ENCODE assay signal across 8 cellular contexts in the genomic region with DNA sequence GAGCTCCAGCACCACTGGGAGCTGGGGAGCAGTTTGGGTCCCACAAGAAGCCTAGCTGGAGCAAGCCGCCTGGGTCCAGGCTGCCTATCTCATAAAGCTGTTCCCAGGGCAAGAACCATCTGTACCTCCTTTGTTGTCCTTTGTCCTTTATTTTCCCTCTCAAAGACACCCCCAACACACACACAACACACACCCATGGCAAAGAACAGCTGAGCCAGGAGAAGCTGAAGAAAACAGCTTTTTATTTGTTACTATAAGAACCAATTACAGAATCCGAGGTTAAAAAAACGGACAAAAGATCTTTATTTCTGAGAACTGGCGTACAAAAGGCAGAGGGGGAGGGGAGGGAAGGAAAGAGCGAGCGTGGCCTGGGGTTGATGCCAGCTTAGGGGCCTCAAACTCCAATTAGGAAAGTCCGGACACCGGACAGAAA. TPM values are rescaled to one million over a fixed set of nuclear protein-coding genes. Genes with fewer than 3 reads are reported as not detected.
DNase-seq lines count a peak whose midpoint lies in the region; ATAC-seq and TF ChIP-seq lines count a peak whose summit lies in the region.

No MANE protein-coding gene starts in this region.

- H3K27ac Mint-ChIP-seq in brain, result peak overlapping the region; percentile 86 to 100 (median 96)

- H3K27me3 Mint-ChIP-seq in brain, result peaks cover 11% of the 10 kb centered on the region

- TF ChIP-seq POLR2A in uterus (IDR thresholded peaks at IDR 0.05), result no peak

- ATAC-seq in heart right ventricle (no peak), left cardiac atrium (no peak), HG03097 (IDR thresholded peaks at IDR 0.05; ENCODE audit: low FRiP score, unreplicated experiment) (no peak)

- H3K27ac ChIP-seq in heart right ventricle (peak overlapping the region in 9 of 10 donors; percentile 92 to 97 (median 95)), muscle layer of duodenum (ENCODE audit: low read length) (peak overlapping the region; percentile 92), uterus (peak overlapping the region; percentile 88 to 91)

- WGBS in heart right ventricle, 2 donors, result 76 to 80% methylated on average over 8 of the region's 8 CpGs

- peaks cover 3 to 49% (median 28%) of the 10 kb centered on the region in 9 donors for H3K4me1 ChIP-seq in heart right ventricle
- H3K4me1 ChIP-seq in muscle layer of duodenum (ENCODE audit: control insufficient read depth in 1 of 2, insufficient read depth in 2 of 2, low read length in 2 of 2), result peaks cover 14 to 33% of the 10 kb centered on the region in 2 donors
- no peaks in the 10 kb centered on the region for H3K4me1 ChIP-seq in uterus

- H3K36me3 Mint-ChIP-seq in brain, result peaks cover 59% of the 10 kb centered on the region

- H3K27me3 ChIP-seq in heart right ventricle (no peaks in the 10 kb centered on the region), muscle layer of duodenum (ENCODE audit: low read depth, low read length) (no peaks in the 10 kb centered on the region), uterus (no peaks in the 10 kb centered on the region)

- H3K4me3 ChIP-seq in heart right ventricle, result no peak overlapping the region
- peak overlapping the region in 1 of 2 donors; percentile 99 for H3K4me3 ChIP-seq in muscle layer of duodenum (ENCODE audit: low read depth in 1 of 2, low read length in 2 of 2)
- no peak overlapping the region for H3K4me3 ChIP-seq in uterus

- TF ChIP-seq CTCF in heart right ventricle (IDR thresholded peaks at IDR 0.05), result no peak
- no peak for TF ChIP-seq CTCF in brain (conservative IDR thresholded peaks at IDR 0.05)
- no peak for TF ChIP-seq CTCF in uterus (IDR thresholded peaks at IDR 0.05)

- intact Hi-C loops in heart right ventricle (cut with DNase I) (loop anchor here in 3 of 10 donors (5.0 to 10.0 kb wide), 3 partner anchors 46 to 264 kb away; partner anchors contain the start of gene AHNAK (in 1 of the 3)), left cardiac atrium (cut with DNase I) (no loop called here), uterus (cut with DNase I; ENCODE audit: low total_unique reads) (no loop called here)

- no peaks in the 10 kb centered on the region for H3K9me3 Mint-ChIP-seq in brain

- peaks cover 50% of the 10 kb centered on the region for H3K4me1 Mint-ChIP-seq in brain

- H3K36me3 ChIP-seq in heart right ventricle, result peaks cover 0 to 63% (median 52%) of the 10 kb centered on the region in 9 donors
- H3K36me3 ChIP-seq in muscle layer of duodenum (ENCODE audit: control insufficient read depth in 1 of 2, insufficient read depth in 2 of 2, low read length in 2 of 2), result peaks cover 44 to 57% of the 10 kb centered on the region in 2 donors
- no peaks in the 10 kb centered on the region for H3K36me3 ChIP-seq in uterus

- DNase-seq in heart right ventricle, result no peak
- no peak for DNase-seq in left cardiac atrium
- DNase-seq in uterus, result no peak
- no peak for DNase-seq in NK-92 (lab: John Stamatoyannopoulos, UW; ENCODE audit: unreplicated experiment)
- no peak for DNase-seq in DMS53 (lab: John Stamatoyannopoulos, UW)

- no peaks in the 10 kb centered on the region for H3K9me3 ChIP-seq in heart right ventricle
- H3K9me3 ChIP-seq in muscle layer of duodenum (ENCODE audit: control insufficient read depth in 1 of 2, low read length in 2 of 2), result no peaks in the 10 kb centered on the region
- H3K9me3 ChIP-seq in uterus, result no peaks in the 10 kb centered on the region

- H3K4me3 Mint-ChIP-seq in brain, result peak overlapping the region; percentile 54 to 97 (median 94)

RNA-seq across cellular contexts. Expression of gene TUT1, which starts 1.7 kb away (rescaled TPM):
- total RNA-seq in heart right ventricle, result 10 to 100 TPM in 8 of 10 donors, 1 to 10 TPM in 2; 8.2 to 17.9 (median 12.3) TPM
- 10 to 100 TPM in 1 of 2 donors, 1 to 10 TPM in 1; 9.3 to 19.2 TPM for polyA plus RNA-seq in heart right ventricle
- total RNA-seq in left cardiac atrium, result 10 to 100 TPM in 1 of 2 donors, 1 to 10 TPM in 1; 9.6 to 11.5 TPM
- 28.4 TPM for polyA plus RNA-seq in brain (ENCODE audit: insufficient read depth, low read depth, low replicate concordance)
- total RNA-seq in uterus, result 10 to 100 TPM in 1 of 4 donors, 1 to 10 TPM in 3; 7.1 to 19.3 (median 8.6) TPM

RNA-seq across cellular contexts. Expression of gene MTA2, which starts 8.7 kb away (rescaled TPM):
- total RNA-seq in heart right ventricle (10 to 100 TPM; 25.0 to 45.3 (median 29.8) TPM), left cardiac atrium (10 to 100 TPM; 38.1 to 60.6 TPM), uterus (100 to 1,000 TPM in 2 of 4 donors, 10 to 100 TPM in 2; 37.9 to 120 (median 78.2) TPM)
- polyA plus RNA-seq in heart right ventricle (10 to 100 TPM; 22.1 to 35.3 TPM), brain (ENCODE audit: insufficient read depth, low read depth, low replicate concordance) (111 TPM)

RNA-seq across cellular contexts. Expression of gene EEF1G, which starts 19.3 kb away (rescaled TPM):
- total RNA-seq in heart right ventricle (1,000 to 10,000 TPM in 5 of 10 donors, 100 to 1,000 TPM in 5; 784 to 1,131 (median 1,002) TPM), left cardiac atrium (100 to 1,000 TPM; 833 to 894 TPM), uterus (1,000 to 10,000 TPM; 1,301 to 1,426 (median 1,363) TPM)
- polyA plus RNA-seq in heart right ventricle (1,000 to 10,000 TPM in 1 of 2 donors, 100 to 1,000 TPM in 1; 555 to 1,173 TPM), brain (ENCODE audit: insufficient read depth, low read depth, low replicate concordance) (3,048 TPM)

RNA-seq across cellular contexts. Expression of gene EML3, which starts 19.6 kb away (rescaled TPM):
- total RNA-seq in heart right ventricle (10 to 100 TPM in 8 of 10 donors, 1 to 10 TPM in 2; 7.7 to 27.2 (median 15.2) TPM), left cardiac atrium (10 to 100 TPM; 29.1 to 46.8 TPM), uterus (100 to 1,000 TPM in 1 of 4 donors, 10 to 100 TPM in 3; 17.9 to 126 (median 36.8) TPM)
- polyA plus RNA-seq in heart right ventricle (10 to 100 TPM; 18.9 to 50.4 TPM), brain (ENCODE audit: insufficient read depth, low read depth, low replicate concordance) (23.3 TPM)

RNA-seq across cellular contexts. Expression of gene ROM1, which starts 20.1 kb away (rescaled TPM):
- total RNA-seq in heart right ventricle (1 to 10 TPM in 8 of 10 donors, under 1 TPM in 2; 0.81 to 4.4 (median 1.8) TPM), left cardiac atrium (1 to 10 TPM; 3.7 to 3.8 TPM), uterus (10 to 100 TPM in 1 of 4 donors, 1 to 10 TPM in 1, under 1 TPM in 1, not detected in 1; 0.77 to 11.9 (median 5.3) TPM)
- polyA plus RNA-seq in heart right ventricle (1 to 10 TPM; 5.3 to 6.6 TPM), brain (ENCODE audit: insufficient read depth, low read depth, low replicate concordance) (24.3 TPM)
